Comparison of ENCODE assay signal across 39 cellular contexts in the genomic region with DNA sequence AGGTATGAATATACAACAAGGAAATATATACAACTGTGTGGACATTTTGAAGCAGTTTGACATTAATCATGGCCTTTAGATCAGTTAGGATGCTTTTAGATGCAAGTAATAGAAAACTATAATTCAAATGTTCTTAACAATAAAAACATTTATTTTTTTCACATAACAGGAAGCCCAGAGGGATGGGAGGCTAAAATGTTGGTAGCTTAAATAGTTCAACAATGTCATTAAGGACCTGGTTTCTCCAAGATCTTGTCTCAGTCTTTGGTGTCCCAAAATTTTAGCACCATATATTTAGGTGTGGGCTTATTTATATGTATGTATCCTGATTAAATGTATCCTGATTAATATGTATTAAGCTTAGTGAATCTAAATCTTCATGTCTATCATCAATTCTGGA.
"Had no signal": no experiment of that assay in that cellular context is flagged by ENCODE, and none has a peak within 500 bp of the region (broad histone marks: within the 10 kb centered on the region; RNA-seq: fewer than 3 reads in every experiment).

No MANE protein-coding gene starts in this region.

- DNase-seq: activated effector memory CD4-positive, alpha-beta T cell treated with anti-CD3 and anti-CD28 coated beads, Interleukin-2, amount 50 U/mL, for 16 hours; activated effector memory CD4-positive, alpha-beta T cell treated with Interleukin-2 at 50 U/mL for 16 hours; activated gamma-delta T cell; activated gamma-delta T cell treated with Interleukin-2 at 50 U/mL for 16 hours; activated naive CD4-positive, alpha-beta T cell; activated naive CD4-positive, alpha-beta T cell treated with anti-CD3 and anti-CD28 coated beads for 36 hours; activated naive CD4-positive, alpha-beta T cell treated with anti-CD3 and anti-CD28 coated beads, Interleukin-2, amount 10 ng/mL, durations not matched to agents 7 days and 5 days; activated naive CD4-positive, alpha-beta T cell treated with anti-CD3 and anti-CD28 coated beads, Interleukin-2, amount 50 U/mL, for 16 hours; activated naive CD4-positive, alpha-beta T cell treated with Interleukin-2 at 50 U/mL for 16 hours; activated naive CD8-positive, alpha-beta T cell treated with anti-CD3 and anti-CD28 coated beads for 36 hours; activated naive CD8-positive, alpha-beta T cell treated with anti-CD3 and anti-CD28 coated beads, Interleukin-2, amount 10 ng/mL, durations not matched to agents 7 days and 5 days; activated naive CD8-positive, alpha-beta T cell treated with anti-CD3 and anti-CD28 coated beads, Interleukin-2, amount 50 U/mL, for 24 hours; activated T-cell treated with anti-CD3 and anti-CD28 coated beads, Interleukin-2, amount 50 U/mL, for 24 hours; activated T-cell treated with anti-CD3 and anti-CD28 coated beads, Interleukin-2, amount 50 U/mL, for 4 hours; activated T-cell treated with anti-CD3 and anti-CD28 coated beads, Interleukin-2, amount 50 U/mL, for 48 hours; activated T-cell treated with anti-CD3 and anti-CD28 coated beads, Interleukin-2, amount 50 U/mL, for 72 hours; adrenal gland; amniotic stem cell; amygdala; anterior cingulate cortex; aorta; body of pancreas; brain microvascular endothelial cell; caudate nucleus; central memory CD4-positive, alpha-beta T cell; cerebellar nuclear complex had no signal

- H3K4me3 Mint-ChIP-seq: activated naive CD4-positive, alpha-beta T cell treated with anti-CD3 and anti-CD28 coated beads for 36 hours; activated naive CD4-positive, alpha-beta T cell treated with anti-CD3 and anti-CD28 coated beads, Interleukin-2, amount 10 ng/mL, durations not matched to agents 7 days and 5 days; activated naive CD4-positive, alpha-beta T cell treated with anti-CD3 and anti-CD28 coated beads, Interleukin-2, amount 50 U/mL, for 24 hours; activated naive CD8-positive, alpha-beta T cell; activated naive CD8-positive, alpha-beta T cell treated with anti-CD3 and anti-CD28 coated beads for 36 hours; activated naive CD8-positive, alpha-beta T cell treated with anti-CD3 and anti-CD28 coated beads, Interleukin-2, amount 10 ng/mL, durations not matched to agents 7 days and 5 days; activated naive CD8-positive, alpha-beta T cell treated with anti-CD3 and anti-CD28 coated beads, Interleukin-2, amount 50 U/mL, for 24 hours; activated T-cell treated with anti-CD3 and anti-CD28 coated beads, Interleukin-2, amount 50 U/mL, for 24 hours; activated T-cell treated with anti-CD3 and anti-CD28 coated beads, Interleukin-2, amount 50 U/mL, for 4 hours; activated T-cell treated with anti-CD3 and anti-CD28 coated beads, Interleukin-2, amount 50 U/mL, for 72 hours; activated T-helper 1 cell treated with anti-CD3 and anti-CD28 coated beads, Interleukin-12 subunit alpha, Interleukin-12 subunit beta, Interleukin-2, Interleukin-4 antibody, amounts not matched to agents 30 ng/mL and 10 ng/mL and 1 ng/mL, durations not matched to agents 14 hours and 24 hours and 36 hours; activated T-helper 17 cell treated with anti-CD3 and anti-CD28 coated beads, Interleukin-2, amount 50 U/mL, for 72 hours; brain; central memory CD8-positive, alpha-beta T cell had no signal

- H3K4me3 ChIP-seq: adrenal gland, ascending aorta, body of pancreas, breast epithelium, cardiac muscle cell had no signal

- H3K27me3 ChIP-seq: adrenal gland, ascending aorta, body of pancreas, brain microvascular endothelial cell, breast epithelium, cardiac muscle cell had no signal

- H3K4me1 ChIP-seq: adrenal gland, ascending aorta, body of pancreas, breast epithelium had no signal

- H3K4me1 Mint-ChIP-seq: activated naive CD4-positive, alpha-beta T cell treated with anti-CD3 and anti-CD28 coated beads, Interleukin-2, amount 10 ng/mL, durations not matched to agents 7 days and 5 days; activated naive CD4-positive, alpha-beta T cell treated with anti-CD3 and anti-CD28 coated beads, Interleukin-2, amount 50 U/mL, for 24 hours; activated naive CD8-positive, alpha-beta T cell treated with anti-CD3 and anti-CD28 coated beads for 36 hours; activated naive CD8-positive, alpha-beta T cell treated with anti-CD3 and anti-CD28 coated beads, Interleukin-2, amount 10 ng/mL, durations not matched to agents 7 days and 5 days; activated naive CD8-positive, alpha-beta T cell treated with anti-CD3 and anti-CD28 coated beads, Interleukin-2, amount 50 U/mL, for 24 hours; activated T-helper 17 cell treated with anti-CD3 and anti-CD28 coated beads, Interleukin-2, amount 50 U/mL, for 72 hours; central memory CD8-positive, alpha-beta T cell had no signal

- H3K27me3 Mint-ChIP-seq: activated naive CD4-positive, alpha-beta T cell treated with anti-CD3 and anti-CD28 coated beads, Interleukin-2, amount 10 ng/mL, durations not matched to agents 7 days and 5 days; activated naive CD8-positive, alpha-beta T cell; activated naive CD8-positive, alpha-beta T cell treated with anti-CD3 and anti-CD28 coated beads, Interleukin-2, amount 10 ng/mL, durations not matched to agents 7 days and 5 days; activated naive CD8-positive, alpha-beta T cell treated with anti-CD3 and anti-CD28 coated beads, Interleukin-2, amount 50 U/mL, for 24 hours; activated T-cell treated with anti-CD3 and anti-CD28 coated beads, Interleukin-2, amount 50 U/mL, for 24 hours had no signal

- H3K27ac ChIP-seq: adrenal gland, ascending aorta, body of pancreas, brain microvascular endothelial cell, breast epithelium, cardiac muscle cell had no signal

- FAIRE-seq: astrocyte, bronchial epithelial cell had no signal

- H3K36me3 Mint-ChIP-seq: activated naive CD4-positive, alpha-beta T cell treated with anti-CD3 and anti-CD28 coated beads, Interleukin-2, amount 10 ng/mL, durations not matched to agents 7 days and 5 days; activated naive CD4-positive, alpha-beta T cell treated with anti-CD3 and anti-CD28 coated beads, Interleukin-2, amount 50 U/mL, for 24 hours; activated naive CD4-positive, alpha-beta T cell treated with anti-CD3 and anti-CD28 coated beads, Interleukin-2, amount 50 U/mL, for 72 hours; activated naive CD8-positive, alpha-beta T cell; activated naive CD8-positive, alpha-beta T cell treated with anti-CD3 and anti-CD28 coated beads for 36 hours; activated naive CD8-positive, alpha-beta T cell treated with anti-CD3 and anti-CD28 coated beads, Interleukin-2, amount 10 ng/mL, durations not matched to agents 7 days and 5 days; brain had no signal

- H3K9me3 ChIP-seq: adrenal gland, ascending aorta, body of pancreas, breast epithelium had no signal

- H3K9me3 Mint-ChIP-seq: activated naive CD4-positive, alpha-beta T cell treated with anti-CD3 and anti-CD28 coated beads for 36 hours; activated naive CD4-positive, alpha-beta T cell treated with anti-CD3 and anti-CD28 coated beads, Interleukin-2, amount 10 ng/mL, durations not matched to agents 7 days and 5 days; activated naive CD4-positive, alpha-beta T cell treated with anti-CD3 and anti-CD28 coated beads, Interleukin-2, amount 50 U/mL, for 24 hours; activated naive CD8-positive, alpha-beta T cell treated with anti-CD3 and anti-CD28 coated beads for 36 hours; activated naive CD8-positive, alpha-beta T cell treated with anti-CD3 and anti-CD28 coated beads, Interleukin-2, amount 50 U/mL, for 24 hours; activated T-cell treated with anti-CD3 and anti-CD28 coated beads, Interleukin-2, amount 50 U/mL, for 24 hours; activated T-cell treated with anti-CD3 and anti-CD28 coated beads, Interleukin-2, amount 50 U/mL, for 4 hours; activated T-helper 1 cell treated with anti-CD3 and anti-CD28 coated beads, Interleukin-12 subunit alpha, Interleukin-12 subunit beta, Interleukin-2, Interleukin-4 antibody, amounts not matched to agents 30 ng/mL and 10 ng/mL and 1 ng/mL, durations not matched to agents 14 hours and 24 hours and 36 hours; activated T-helper 17 cell treated with anti-CD3 and anti-CD28 coated beads, Interleukin-2, amount 50 U/mL, for 72 hours; activated T-helper 2 cell treated with anti-CD3 and anti-CD28 coated beads, Interferon-gamma antibody, Interleukin-2, Interleukin-4, amounts not matched to agents 10 μg/mL and 5 μg/mL and 100 μg/mL, durations not matched to agents 14 hours and 24 hours and 36 hours had no signal

- ATAC-seq: activated naive CD4-positive, alpha-beta T cell treated with anti-CD3 and anti-CD28 coated beads, Interleukin-2, amount 50 U/mL, for 72 hours; activated naive CD8-positive, alpha-beta T cell treated with anti-CD3 and anti-CD28 coated beads, Interleukin-2, amount 50 U/mL, for 24 hours; activated T-cell treated with anti-CD3 and anti-CD28 coated beads, Interleukin-2, amount 50 U/mL, for 4 hours; activated T-cell treated with anti-CD3 and anti-CD28 coated beads, Interleukin-2, amount 50 U/mL, for 72 hours; activated T-helper 17 cell treated with anti-CD3 and anti-CD28 coated beads, Interleukin-2, amount 50 U/mL, for 72 hours; body of pancreas had no signal

- H3K36me3 ChIP-seq: adrenal gland, ascending aorta, brain microvascular endothelial cell, breast epithelium, cardiac muscle cell had no signal

- H3K27ac Mint-ChIP-seq: activated naive CD4-positive, alpha-beta T cell treated with anti-CD3 and anti-CD28 coated beads for 36 hours; activated naive CD4-positive, alpha-beta T cell treated with anti-CD3 and anti-CD28 coated beads, Interleukin-2, amount 10 ng/mL, durations not matched to agents 7 days and 5 days; activated naive CD4-positive, alpha-beta T cell treated with anti-CD3 and anti-CD28 coated beads, Interleukin-2, amount 50 U/mL, for 24 hours; activated naive CD4-positive, alpha-beta T cell treated with anti-CD3 and anti-CD28 coated beads, Interleukin-2, amount 50 U/mL, for 72 hours; activated naive CD8-positive, alpha-beta T cell; activated naive CD8-positive, alpha-beta T cell treated with anti-CD3 and anti-CD28 coated beads for 36 hours; activated naive CD8-positive, alpha-beta T cell treated with anti-CD3 and anti-CD28 coated beads, Interleukin-2, amount 10 ng/mL, durations not matched to agents 7 days and 5 days; activated naive CD8-positive, alpha-beta T cell treated with anti-CD3 and anti-CD28 coated beads, Interleukin-2, amount 50 U/mL, for 24 hours; activated T-cell treated with anti-CD3 and anti-CD28 coated beads, Interleukin-2, amount 50 U/mL, for 24 hours; activated T-cell treated with anti-CD3 and anti-CD28 coated beads, Interleukin-2, amount 50 U/mL, for 72 hours; activated T-helper 1 cell treated with anti-CD3 and anti-CD28 coated beads, Interleukin-12 subunit alpha, Interleukin-12 subunit beta, Interleukin-2, Interleukin-4 antibody, amounts not matched to agents 30 ng/mL and 10 ng/mL and 1 ng/mL, durations not matched to agents 14 hours and 24 hours and 36 hours; activated T-helper 17 cell treated with anti-CD3 and anti-CD28 coated beads, Interleukin-2, amount 50 U/mL, for 72 hours; activated T-helper 2 cell treated with anti-CD3 and anti-CD28 coated beads, Interferon-gamma antibody, Interleukin-2, Interleukin-4, amounts not matched to agents 10 μg/mL and 5 μg/mL and 100 μg/mL, durations not matched to agents 14 hours and 24 hours and 36 hours; brain had no signal
